In genomic region chr3:121545564-121546455, GRCh38 we compare ENCODE assay signal across 1 cellular context.
TF ChIP-seq lines count a peak whose summit lies in the region.

Gene POLQ, minus strand, starts transcription at chr3:121545988. Its CDS starts 111 bp downstream, at chr3:121545877.

TF ChIP-seq in HepG2, 621 proteins besides CTCF, POLR2A, EP300 and RAD21 (continued from another document and continues in another):
- TF ChIP-seq IRX3 (CRISPR knock-in tag; IDR thresholded peaks at IDR 0.05; ENCODE audit: borderline replicate concordance, low read depth) = 0 out of 2 replicates have a peak, but pooled peaks have one; percentile 53
- 0 out of 2 replicates have a peak, but pooled peaks have one; percentile 10 for TF ChIP-seq ZNF614 (CRISPR knock-in tag; IDR thresholded peaks at IDR 0.05; ENCODE audit: borderline replicate concordance)
- TF ChIP-seq FOXJ3 (CRISPR knock-in tag; IDR thresholded peaks at IDR 0.05; ENCODE audit: borderline replicate concordance) = peak; percentile 67
- 0 out of 2 replicates have a peak, but pooled peaks have one; percentile 18 for TF ChIP-seq MLXIP (CRISPR knock-in tag; IDR thresholded peaks at IDR 0.05; ENCODE audit: borderline replicate concordance)
- TF ChIP-seq ZNF670 (CRISPR knock-in tag; IDR thresholded peaks at IDR 0.05; ENCODE audit: borderline replicate concordance) = 0 out of 2 replicates have a peak, but pooled peaks have one; percentile 27
- no peak for TF ChIP-seq TCF7 (IDR thresholded peaks at IDR 0.05; ENCODE audit: low read depth)
- no peak for TF ChIP-seq ZNF720 (CRISPR knock-in tag; IDR thresholded peaks at IDR 0.05)
- TF ChIP-seq NCOA1 (CRISPR knock-in tag; IDR thresholded peaks at IDR 0.05) = peak; percentile 15; the same call in 1 of the 2 replicates
- no peak for TF ChIP-seq MTA3 (CRISPR knock-in tag; IDR thresholded peaks at IDR 0.05)
- TF ChIP-seq TEAD2 (CRISPR knock-in tag; IDR thresholded peaks at IDR 0.05) = no peak
- TF ChIP-seq KDM6A (CRISPR knock-in tag; IDR thresholded peaks at IDR 0.05; ENCODE audit: low read depth) = no peak
- TF ChIP-seq E2F1 (CRISPR knock-in tag; IDR thresholded peaks at IDR 0.05) = peak; percentile 90
- 0 out of 2 replicates have a peak, but pooled peaks have one; percentile 82 for TF ChIP-seq ISX (CRISPR knock-in tag; conservative IDR thresholded peaks at IDR 0.05)
- peak; percentile 7 to 48; a peak in 2 of 4 replicates for TF ChIP-seq HMGXB4 (CRISPR knock-in tag; IDR thresholded peaks at IDR 0.05; ENCODE audit: borderline replicate concordance in 1 of 2, low read depth in 1 of 2)
- TF ChIP-seq UBTF (CRISPR knock-in tag; IDR thresholded peaks at IDR 0.05) = peak; percentile 76
- 0 out of 2 replicates have a peak, but pooled peaks have one; percentile 3 for TF ChIP-seq BCL3 (CRISPR knock-in tag; IDR thresholded peaks at IDR 0.05)
- peak; percentile 34; the same call in 1 of the 2 replicates for TF ChIP-seq KLF15 (CRISPR knock-in tag; IDR thresholded peaks at IDR 0.05; ENCODE audit: borderline replicate concordance)
- TF ChIP-seq ARID4A (CRISPR knock-in tag; IDR thresholded peaks at IDR 0.05; ENCODE audit: borderline replicate concordance) = peak; percentile 100
- peak; percentile 78; the same call in 1 of the 2 replicates for TF ChIP-seq MTF2 (CRISPR knock-in tag; IDR thresholded peaks at IDR 0.05; ENCODE audit: borderline replicate concordance)
- TF ChIP-seq ZNF263 (CRISPR knock-in tag; IDR thresholded peaks at IDR 0.05) = peak; percentile 69; the same call in 1 of the 2 replicates
- peak; percentile 59; the same call in 1 of the 2 replicates for TF ChIP-seq BRCA1 (CRISPR knock-in tag; IDR thresholded peaks at IDR 0.05)
- no peak for TF ChIP-seq CREBL2 (CRISPR knock-in tag; IDR thresholded peaks at IDR 0.05; ENCODE audit: borderline replicate concordance)
- TF ChIP-seq GATA4 (IDR thresholded peaks at IDR 0.05; ENCODE audit: borderline replicate concordance, low read depth) = no peak
- peak; percentile 65; the same call in 1 of the 2 replicates for TF ChIP-seq RFXAP (CRISPR knock-in tag; IDR thresholded peaks at IDR 0.05; ENCODE audit: borderline replicate concordance)
- peak; percentile 25; the same call in 1 of the 2 replicates for TF ChIP-seq MAX (IDR thresholded peaks at IDR 0.05)
- TF ChIP-seq ZNF367 (CRISPR knock-in tag; IDR thresholded peaks at IDR 0.05; ENCODE audit: borderline replicate concordance) = peak; percentile 43; the same call in 1 of the 2 replicates
- TF ChIP-seq ERF (CRISPR knock-in tag; IDR thresholded peaks at IDR 0.05) = peak; percentile 71
- TF ChIP-seq YEATS4 (CRISPR knock-in tag; IDR thresholded peaks at IDR 0.05; ENCODE audit: borderline replicate concordance) = peak; percentile 59; the same call in 1 of the 2 replicates
- TF ChIP-seq ZNF350 (CRISPR knock-in tag; IDR thresholded peaks at IDR 0.05; ENCODE audit: borderline replicate concordance, low read depth) = peak; percentile 27; the same call in 1 of the 2 replicates
- TF ChIP-seq TAF1 (CRISPR knock-in tag; IDR thresholded peaks at IDR 0.05) = 0 out of 2 replicates have a peak, but pooled peaks have one; percentile 47
- TF ChIP-seq MAF1 (CRISPR knock-in tag; IDR thresholded peaks at IDR 0.05; ENCODE audit: borderline replicate concordance) = 0 out of 2 replicates have a peak, but pooled peaks have one; percentile 44
- TF ChIP-seq ZNF891 (CRISPR knock-in tag; IDR thresholded peaks at IDR 0.05) = peak; percentile 19; the same call in 1 of the 2 replicates
- peak; percentile 72; the same call in 1 of the 2 replicates for TF ChIP-seq HNF1B (CRISPR knock-in tag; IDR thresholded peaks at IDR 0.05)
- 0 out of 2 replicates have a peak, but pooled peaks have one; percentile 24 for TF ChIP-seq ELK4 (CRISPR knock-in tag; IDR thresholded peaks at IDR 0.05; ENCODE audit: borderline replicate concordance)
- TF ChIP-seq CCDC6 (CRISPR knock-in tag; IDR thresholded peaks at IDR 0.05) = peak; percentile 22; the same call in 1 of the 2 replicates
- peak; percentile 47; the same call in 1 of the 2 replicates for TF ChIP-seq ZNF264 (CRISPR knock-in tag; IDR thresholded peaks at IDR 0.05)
- peak; percentile 60; the same call in 1 of the 2 replicates for TF ChIP-seq ZBTB43 (CRISPR knock-in tag; conservative IDR thresholded peaks at IDR 0.05)
- peak; percentile 73 for TF ChIP-seq SP2 (CRISPR knock-in tag; IDR thresholded peaks at IDR 0.05)
- 0 out of 2 replicates have a peak, but pooled peaks have one; percentile 6 for TF ChIP-seq BCL6 (CRISPR knock-in tag; IDR thresholded peaks at IDR 0.05)
- 0 out of 2 replicates have a peak, but pooled peaks have one; percentile 40 for TF ChIP-seq ZNF777 (CRISPR knock-in tag; IDR thresholded peaks at IDR 0.05)
